ENCODE assay signal across 14 cellular contexts in genomic region chr17:47872651-47873161, GRCh38. TPM values are rescaled to one million over a fixed set of nuclear protein-coding genes. Genes with fewer than 3 reads are reported as not detected.
DNase-seq lines count a peak whose midpoint lies in the region; ATAC-seq, FAIRE-seq and TF ChIP-seq lines count a peak whose summit lies in the region.
"Had no signal": no experiment of that assay in that cellular context is flagged by ENCODE, and none has a peak within 500 bp of the region (broad histone marks: within the 10 kb centered on the region; RNA-seq: fewer than 3 reads in every experiment).

No MANE protein-coding gene starts in this region.

- TF ChIP-seq RAD21 in H1 (IDR thresholded peaks at IDR 0.05 in 1 of 2, conservative IDR thresholded peaks at IDR 0.05 in 1 of 2; ENCODE audit: low read depth in 2 of 2, low read length in 2 of 2), result no peak

- H3K23ac ChIP-seq in H1 (ENCODE audit: insufficient read length) (no peak overlapping the region), mesendoderm (ENCODE audit: low read length) (peak overlapping the region; percentile 70)

- H3K4me1 ChIP-seq in OCI-LY3 (ENCODE audit: low read length) (peaks cover 91% of the 10 kb centered on the region), H1 (replicated peaks in 1 of 4; ENCODE audit: control insufficient read depth in 3 of 4, insufficient read depth in 4 of 4, low read length in 3 of 4) (peaks cover 21 to 44% (median 28%) of the 10 kb centered on the region in 4 experiments), mesendoderm (ENCODE audit: control insufficient read depth, low read depth, low read length) (peaks cover 26% of the 10 kb centered on the region)
- H3K4me1 ChIP-seq: right atrium auricular region, SJSA1 had no signal

- no peak overlapping the region for H2BK20ac ChIP-seq in H1 (ENCODE audit: low read length)

- H4K5ac ChIP-seq in H1 (ENCODE audit: insufficient read length, low read depth, low read length), result peak overlapping the region; percentile 7
- H4K5ac ChIP-seq in mesendoderm (ENCODE audit: low read length), result no peak overlapping the region

- H4K20me1 ChIP-seq in OCI-LY3 (ENCODE audit: insufficient read depth, low read length), result no peaks in the 10 kb centered on the region
- no peaks in the 10 kb centered on the region for H4K20me1 ChIP-seq in H1 (replicated peaks in 1 of 2; ENCODE audit: control insufficient read depth in 1 of 2, insufficient read depth in 2 of 2, low read length in 2 of 2)

- TF ChIP-seq POLR2A in H1 (IDR thresholded peaks at IDR 0.05; ENCODE audit: control extremely low read depth in 1 of 2, low read depth in 2 of 2, low read length in 2 of 2), result no peak
- TF ChIP-seq POLR2A in erythroblast (IDR thresholded peaks at IDR 0.05; ENCODE audit: low read length), result no peak

- H3K27ac ChIP-seq in OCI-LY3 (ENCODE audit: low read length), result peak overlapping the region; percentile 98
- H3K27ac ChIP-seq in H1 (ENCODE audit: low read depth, low read length), result no peak overlapping the region
- peak overlapping the region; percentile 20 for H3K27ac ChIP-seq in mesendoderm (ENCODE audit: low read depth, low read length)
- H3K27ac ChIP-seq: HL-60, lower lobe of right lung, right atrium auricular region, SJSA1 had no signal

- no peaks in the 10 kb centered on the region for H3K36me3 ChIP-seq in OCI-LY3 (replicated peaks; ENCODE audit: low read depth, low read length)
- H3K36me3 ChIP-seq in H1 (ENCODE audit: control insufficient read depth in 2 of 4, insufficient read depth in 4 of 4, low read length in 3 of 4), result no peaks in the 10 kb centered on the region
- H3K36me3 ChIP-seq in mesendoderm (ENCODE audit: control insufficient read depth, insufficient read depth, low read length), result no peaks in the 10 kb centered on the region
- H3K36me3 ChIP-seq: lower lobe of right lung, right atrium auricular region, SJSA1 had no signal

- TF ChIP-seq EP300 in H1 (IDR thresholded peaks at IDR 0.05; ENCODE audit: borderline replicate concordance in 1 of 2, low read depth in 2 of 2, low read length in 2 of 2), result no peak

- H2AK5ac ChIP-seq in H1 (ENCODE audit: low read depth, low read length) (0 out of 2 replicates have a peak overlapping the region, but pooled peaks have one; percentile 39), mesendoderm (ENCODE audit: low read length) (no peak overlapping the region)

- CTCF ChIA-PET in H1 (lab: Charles Lee; ENCODE audit: partially characterized antibody), result interaction anchor here (0.7 to 10.7 kb wide), 8 partner anchors 10 to 23 kb away, joined by 3 to 257 read pairs (median 6); partner anchors contain the start of genes SCRN2, SP2 and SP6

- WGBS in H1 (ENCODE audit: extremely low coverage in 1 of 2, insufficient coverage in 1 of 2, insufficient read length in 1 of 2, insufficient replicate concordance in 2 of 2, low coverage in 1 of 2, low lambda C conversion rate in 2 of 2, missing lambda C conversion rate in 1 of 2), 2 experiments, result 4% methylated on average over 15 of the region's 15 CpGs; no CpG with 5 or more reads in 1 of the 2 experiments
- no CpG with 5 or more reads among the region's 15 CpGs for WGBS in mesendoderm (ENCODE audit: extremely low coverage, insufficient coverage, low lambda C conversion rate)

- TF ChIP-seq CTCF in OCI-LY3 (IDR thresholded peaks at IDR 0.05; ENCODE audit: low read depth, low read length) (no peak), H1 (IDR thresholded peaks at IDR 0.05; ENCODE audit: control extremely low read depth in 1 of 3, insufficient read depth in 1 of 3, low read depth in 1 of 3, low read length in 3 of 3) (no peak)

- DNase-seq in ELF-1 (ENCODE audit: low read depth, low spot score) (peak; percentile 54), H1 (ENCODE audit: low read depth in 1 of 2, low spot score in 2 of 2) (peak in 1 of 2 experiments; percentile 79), mesendoderm (peak; percentile 69), NOMO-1 treated with dmso at 0.1 percent for 144 hours (lab: John Stamatoyannopoulos, UW; ENCODE audit: unreplicated experiment) (no peak), DMS53 (lab: John Stamatoyannopoulos, UW) (no peak), erythroblast (lab: John Stamatoyannopoulos, UW) (no peak)
- DNase-seq: CD8-positive, alpha-beta memory T cell; lower lobe of right lung; NCI-H1105 had no signal

- H2BK120ac ChIP-seq in H1 (replicated peaks; ENCODE audit: low read depth, low read length) (no peak overlapping the region), mesendoderm (ENCODE audit: low read depth, low read length) (no peak overlapping the region)

- no peaks in the 10 kb centered on the region for H3K79me1 ChIP-seq in H1 (ENCODE audit: low read depth, low read length)
- no peaks in the 10 kb centered on the region for H3K79me1 ChIP-seq in mesendoderm (ENCODE audit: low read length)

- peak; percentile 45 for FAIRE-seq in H1 (lab: Jason Lieb, UNC)

- H3K9me3 ChIP-seq in OCI-LY3 (ENCODE audit: insufficient read depth, low read length), result no peaks in the 10 kb centered on the region
- H3K9me3 ChIP-seq in H1 (ENCODE audit: insufficient read depth in 2 of 2, low read depth in 1 of 2, low read length in 1 of 2), result no peaks in the 10 kb centered on the region
- H3K9me3 ChIP-seq: lower lobe of right lung, right atrium auricular region had no signal

- H4K91ac ChIP-seq in H1 (replicated peaks; ENCODE audit: insufficient read length, low read length), result no peak overlapping the region

- peaks cover 4% of the 10 kb centered on the region; the same call in 1 of the 2 replicates for H3K23me2 ChIP-seq in H1 (ENCODE audit: low read depth, low read length)

- H2BK15ac ChIP-seq in H1 (ENCODE audit: low read length), result no peak overlapping the region
- peak overlapping the region; percentile 3 for H2BK15ac ChIP-seq in mesendoderm (replicated peaks; ENCODE audit: low read depth)

- H3K4ac ChIP-seq in H1 (replicated peaks; ENCODE audit: insufficient read length, low read depth, low read length) (no peak overlapping the region), mesendoderm (ENCODE audit: low read depth, low read length) (peak overlapping the region; percentile 85)

- POLR2A ChIA-PET in H1 (lab: Charles Lee; ENCODE audit: partially characterized antibody), result interaction anchor here (0.8 to 3.6 kb wide), 8 partner anchors 10 to 28 kb away, joined by 5 to 17 read pairs (median 6); partner anchors contain the start of genes SP2 and SP6

- H3K18ac ChIP-seq in H1 (ENCODE audit: extremely low read depth, low read length) (no peak overlapping the region; the same call in 1 of the 2 replicates), mesendoderm (ENCODE audit: low read length) (peak overlapping the region; percentile 60)

- H3K4me2 ChIP-seq in OCI-LY3 (ENCODE audit: low read length) (peak overlapping the region; percentile 88), H1 (ENCODE audit: insufficient read depth in 1 of 2, low read depth in 2 of 2, low read length in 2 of 2) (peak overlapping the region; percentile 88 to 90), mesendoderm (ENCODE audit: low read length) (peak overlapping the region; percentile 73)

- ATAC-seq in GM19397 (IDR thresholded peaks at IDR 0.05; ENCODE audit: unreplicated experiment), result no peak

- H2BK5ac ChIP-seq in H1 (ENCODE audit: low read depth, low read length) (0 out of 2 replicates have a peak overlapping the region, but pooled peaks have one; percentile 21), mesendoderm (ENCODE audit: low read length) (no peak overlapping the region)

- H2AFZ ChIP-seq in OCI-LY3 (ENCODE audit: low read depth, low read length) (no peak overlapping the region), H1 (ENCODE audit: low read length) (no peak overlapping the region)

- H4K8ac ChIP-seq in H1 (ENCODE audit: extremely low read depth, insufficient read depth, low read length) (peak overlapping the region; percentile 76; the same call in 1 of the 2 replicates), mesendoderm (ENCODE audit: low read depth, low read length) (no peak overlapping the region)

- H3K4me3 ChIP-seq in OCI-LY3 (ENCODE audit: low read length) (peak overlapping the region; percentile 74), H1 (ENCODE audit: extremely low read depth in 1 of 4, insufficient read depth in 2 of 4, low read depth in 3 of 4, low read length in 4 of 4) (peak overlapping the region; percentile 34 to 57 (median 47)), mesendoderm (ENCODE audit: low read length) (peak overlapping the region; percentile 12)
- H3K4me3 ChIP-seq: lower lobe of right lung, right atrium auricular region, SJSA1 had no signal

- H3K27me3 ChIP-seq in OCI-LY3 (ENCODE audit: low read depth, low read length), result no peaks in the 10 kb centered on the region
- peaks cover 3 to 25% (median 17%) of the 10 kb centered on the region in 4 experiments; a peak in 5 of 7 replicates for H3K27me3 ChIP-seq in H1 (replicated peaks in 1 of 4; ENCODE audit: control insufficient read depth in 3 of 4, extremely low read depth in 1 of 4, insufficient read depth in 3 of 4, low read length in 3 of 4)
- no peaks in the 10 kb centered on the region for H3K27me3 ChIP-seq in mesendoderm (ENCODE audit: insufficient read depth, low read length, poor library complexity)

- H2BK12ac ChIP-seq in H1 (ENCODE audit: low read depth, low read length), result 0 out of 2 replicates have a peak overlapping the region, but pooled peaks have one; percentile 27

- H3K9ac ChIP-seq in OCI-LY3 (ENCODE audit: low read length) (peak overlapping the region; percentile 93), H1 (replicated peaks in 1 of 4; ENCODE audit: extremely low read depth in 1 of 4, low read depth in 3 of 4, low read length in 3 of 4) (no peak overlapping the region), mesendoderm (ENCODE audit: low read length) (peak overlapping the region; percentile 62)

- H3K79me2 ChIP-seq in OCI-LY3 (ENCODE audit: low read length), result no peaks in the 10 kb centered on the region
- no peaks in the 10 kb centered on the region for H3K79me2 ChIP-seq in H1 (ENCODE audit: control insufficient read depth in 1 of 2, insufficient read depth in 2 of 2, low read length in 2 of 2)
- H3K79me2 ChIP-seq in mesendoderm (ENCODE audit: control insufficient read depth, insufficient read depth, low read length), result no peaks in the 10 kb centered on the region

- no peak overlapping the region for H3K14ac ChIP-seq in H1 (ENCODE audit: insufficient read length)

- H3K56ac ChIP-seq in H1 (replicated peaks; ENCODE audit: insufficient read length, low read depth, low read length), result no peak overlapping the region
- peak overlapping the region; percentile 88 for H3K56ac ChIP-seq in mesendoderm (ENCODE audit: low read length)

RNA-seq across cellular contexts. Expression of gene SP6, which starts 21.7 kb away (rescaled TPM):
- 1.5 and 1.6 TPM in 2 replicates for total RNA-seq in H1 (2021; fragmentation: NEBNext Ultra II Directional; extraction: Animal tissue kit (Norgen Biotek cat#: 25700))
- polyA plus RNA-seq in H1 (2011; rRNA removed), result 1.2 and 1.5 TPM in 2 replicates
- polyA plus RNA-seq in H1 (2011; cell fraction: cytosol; rRNA removed), result 1.3 TPM
- polyA plus RNA-seq in H1 (2011; cell fraction: nucleus; rRNA removed), result 1.8 TPM
- 1.0 to 2.1 TPM (median 1.8 TPM) in 4 replicates for polyA plus RNA-seq in H1 (2012, experiment 1 of 2)
- polyA plus RNA-seq in H1 (2012, experiment 2 of 2), result 1.7 TPM
- polyA plus RNA-seq in H1 (2013, experiment 1 of 2), result 0.73 TPM
- polyA plus RNA-seq in H1 (2013, experiment 2 of 2), result 0.63 TPM
- polyA minus RNA-seq in H1 (2011; rRNA and poly(A)+ RNA removed), result 0.78 and 0.82 TPM in 2 replicates
- polyA minus RNA-seq in H1 (2011; cell fraction: cytosol; rRNA and poly(A)+ RNA removed), result 1.8 TPM
- 2.8 TPM for polyA minus RNA-seq in H1 (2011; cell fraction: nucleus; rRNA and poly(A)+ RNA removed)
- polyA plus RNA-seq in mesendoderm (2013, experiment 1 of 2), result 0.91 TPM
- 0.78 TPM for polyA plus RNA-seq in mesendoderm (2013, experiment 2 of 2)
- total RNA-seq: SJSA1 had no signal

RNA-seq across cellular contexts. Expression of gene SP2, which starts 23.3 kb away (rescaled TPM):
- total RNA-seq in H1 (2021; fragmentation: NEBNext Ultra II Directional; extraction: Animal tissue kit (Norgen Biotek cat#: 25700)), result 11.0 and 13.8 TPM in 2 replicates
- 5.6 and 9.5 TPM in 2 replicates for polyA plus RNA-seq in H1 (2011; rRNA removed)
- 3.8 TPM for polyA plus RNA-seq in H1 (2011; cell fraction: cytosol; rRNA removed)
- 9.7 TPM for polyA plus RNA-seq in H1 (2011; cell fraction: nucleus; rRNA removed)
- polyA plus RNA-seq in H1 (2012, experiment 1 of 2), result 12.1 to 18.6 TPM (median 18.1 TPM) in 4 replicates
- 14.7 TPM for polyA plus RNA-seq in H1 (2012, experiment 2 of 2)
- polyA plus RNA-seq in H1 (2013, experiment 1 of 2), result 18.4 TPM
- 15.6 TPM for polyA plus RNA-seq in H1 (2013, experiment 2 of 2)
- 2.4 and 5.9 TPM in 2 replicates for polyA minus RNA-seq in H1 (2011; rRNA and poly(A)+ RNA removed)
- polyA minus RNA-seq in H1 (2011; cell fraction: cytosol; rRNA and poly(A)+ RNA removed), result 3.9 TPM
- 5.2 TPM for polyA minus RNA-seq in H1 (2011; cell fraction: nucleus; rRNA and poly(A)+ RNA removed)
- polyA plus RNA-seq in mesendoderm (2013, experiment 1 of 2), result 32.7 TPM
- polyA plus RNA-seq in mesendoderm (2013, experiment 2 of 2), result 32.4 TPM

RNA-seq across cellular contexts. Expression of gene SCRN2, which starts 31.6 kb away (rescaled TPM):
- 24.4 and 27.4 TPM in 2 replicates for total RNA-seq in H1 (2021; fragmentation: NEBNext Ultra II Directional; extraction: Animal tissue kit (Norgen Biotek cat#: 25700))
- polyA plus RNA-seq in H1 (2011; rRNA removed), result 42.3 and 61.1 TPM in 2 replicates
- 63.9 TPM for polyA plus RNA-seq in H1 (2011; cell fraction: cytosol; rRNA removed)
- 211 TPM for polyA plus RNA-seq in H1 (2011; cell fraction: nucleus; rRNA removed)
- polyA plus RNA-seq in H1 (2012, experiment 1 of 2), result 28.4 to 49.3 TPM (median 44.9 TPM) in 4 replicates
- 30.7 TPM for polyA plus RNA-seq in H1 (2012, experiment 2 of 2)
- 26.1 TPM for polyA plus RNA-seq in H1 (2013, experiment 1 of 2)
- polyA plus RNA-seq in H1 (2013, experiment 2 of 2), result 23.3 TPM
- 16.9 and 22.1 TPM in 2 replicates for polyA minus RNA-seq in H1 (2011; rRNA and poly(A)+ RNA removed)
- polyA minus RNA-seq in H1 (2011; cell fraction: cytosol; rRNA and poly(A)+ RNA removed), result 18.7 TPM
- 50.1 TPM for polyA minus RNA-seq in H1 (2011; cell fraction: nucleus; rRNA and poly(A)+ RNA removed)
- polyA plus RNA-seq in mesendoderm (2013, experiment 1 of 2), result 6.6 TPM
- polyA plus RNA-seq in mesendoderm (2013, experiment 2 of 2), result 7.7 TPM

RNA-seq across cellular contexts. Expression of gene LRRC46, which starts 41.2 kb away (rescaled TPM):
- total RNA-seq in H1 (2021; fragmentation: NEBNext Ultra II Directional; extraction: Animal tissue kit (Norgen Biotek cat#: 25700)), result 0.36 TPM in 1 of 2 replicates, not detected in the other
- polyA plus RNA-seq in H1 (2011; rRNA removed), result 0.16 and 0.18 TPM in 2 replicates
- polyA plus RNA-seq in H1 (2011; cell fraction: cytosol; rRNA removed), result 0.25 TPM
- polyA plus RNA-seq in H1 (2011; cell fraction: nucleus; rRNA removed), result 0.07 TPM
- 0.36 to 0.72 TPM (median 0.59 TPM) in 4 replicates for polyA plus RNA-seq in H1 (2012, experiment 1 of 2)
- polyA plus RNA-seq in H1 (2012, experiment 2 of 2), result 0.41 TPM
- polyA plus RNA-seq in H1 (2013, experiment 1 of 2), result 0.30 TPM
- polyA plus RNA-seq in H1 (2013, experiment 2 of 2), result 0.26 TPM
- polyA minus RNA-seq in H1 (2011; rRNA and poly(A)+ RNA removed), result 0.17 and 0.25 TPM in 2 replicates
- polyA minus RNA-seq in H1 (2011; cell fraction: cytosol; rRNA and poly(A)+ RNA removed), result not detected
- polyA minus RNA-seq in H1 (2011; cell fraction: nucleus; rRNA and poly(A)+ RNA removed), result not detected
- polyA plus RNA-seq in mesendoderm (2013, experiment 1 of 2), result 0.20 TPM
- 0.43 TPM for polyA plus RNA-seq in mesendoderm (2013, experiment 2 of 2)
- total RNA-seq: SJSA1 had no signal

RNA-seq across cellular contexts. Expression of gene MRPL10, which starts 41.4 kb away (rescaled TPM):
- total RNA-seq in H1 (2021; fragmentation: NEBNext Ultra II Directional; extraction: Animal tissue kit (Norgen Biotek cat#: 25700)), result 83.0 and 85.3 TPM in 2 replicates
- 213 and 214 TPM in 2 replicates for polyA plus RNA-seq in H1 (2011; rRNA removed)
- polyA plus RNA-seq in H1 (2011; cell fraction: cytosol; rRNA removed), result 161 TPM
- polyA plus RNA-seq in H1 (2011; cell fraction: nucleus; rRNA removed), result 129 TPM
- polyA plus RNA-seq in H1 (2012, experiment 1 of 2), result 74.1 to 133 TPM (median 98.1 TPM) in 4 replicates
- polyA plus RNA-seq in H1 (2012, experiment 2 of 2), result 86.2 TPM
- polyA plus RNA-seq in H1 (2013, experiment 1 of 2), result 70.3 TPM
- 66.8 TPM for polyA plus RNA-seq in H1 (2013, experiment 2 of 2)
- 125 and 134 TPM in 2 replicates for polyA minus RNA-seq in H1 (2011; rRNA and poly(A)+ RNA removed)
- polyA minus RNA-seq in H1 (2011; cell fraction: cytosol; rRNA and poly(A)+ RNA removed), result 61.9 TPM
- polyA minus RNA-seq in H1 (2011; cell fraction: nucleus; rRNA and poly(A)+ RNA removed), result 71.9 TPM
- 60.1 TPM for polyA plus RNA-seq in mesendoderm (2013, experiment 1 of 2)
- polyA plus RNA-seq in mesendoderm (2013, experiment 2 of 2), result 60.8 TPM

Comparison
In these comparisons a context has a peak if more than half of its experiments do, and no peak if none do; other contexts are left out.
1. DNase-seq: peak in ELF-1 (single experiment) and mesendoderm (single experiment); none in NOMO-1 treated with dmso at 0.1 percent for 144 hours (single experiment), DMS53 (single experiment) and erythroblast (0 of 2).
2. H3K4me3 ChIP-seq: peak in every context shown above with its lines; median percentile 74 in OCI-LY3; 47 in H1; 12 in mesendoderm.
3. H3K9ac ChIP-seq: peak in OCI-LY3 (single experiment) and mesendoderm (single experiment); none in H1 (0 of 4).
4. Peak in every context shown above with its lines, with median percentiles within 50 percentile points of each other: H3K4me2 ChIP-seq.